ENCODE assay signal across 1 cellular context in the genomic region with DNA sequence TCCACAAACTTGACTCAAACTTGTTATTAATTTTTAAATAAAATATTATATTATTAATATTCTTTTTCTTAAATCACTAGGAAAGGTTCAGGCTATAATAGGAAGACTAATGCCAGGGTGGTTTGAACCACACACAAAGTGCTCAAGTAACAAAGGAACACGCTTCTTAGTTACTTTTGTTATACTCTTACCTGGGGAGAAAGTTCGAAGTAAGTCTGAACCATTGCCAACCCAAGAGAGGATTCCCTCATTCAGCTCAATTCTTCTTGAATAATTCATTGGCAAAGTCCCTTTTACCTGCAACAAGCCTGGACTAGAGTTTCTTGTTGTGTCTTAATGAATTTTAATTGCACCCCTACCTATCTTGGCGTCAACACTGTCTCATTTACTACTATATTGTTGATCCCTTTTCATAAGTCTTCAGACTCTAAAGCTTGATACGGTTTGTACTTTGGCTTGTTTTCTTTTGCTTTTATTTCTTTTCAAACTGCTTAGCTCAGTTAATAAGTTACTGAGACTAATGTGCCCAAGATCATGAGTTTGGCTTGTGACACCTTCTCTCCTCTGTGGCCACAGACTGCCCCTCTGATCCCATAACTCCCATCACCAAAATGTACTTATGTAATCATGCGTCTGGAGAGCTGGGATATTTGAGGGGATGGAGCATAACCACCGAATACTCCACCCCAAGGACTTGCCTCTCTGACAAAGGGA.
TF ChIP-seq lines count a peak whose summit lies in the region.

No MANE protein-coding gene starts in this region.

TF ChIP-seq in HepG2, 621 proteins besides CTCF, POLR2A, EP300 and RAD21:
- TF ChIP-seq, protein P1, sequence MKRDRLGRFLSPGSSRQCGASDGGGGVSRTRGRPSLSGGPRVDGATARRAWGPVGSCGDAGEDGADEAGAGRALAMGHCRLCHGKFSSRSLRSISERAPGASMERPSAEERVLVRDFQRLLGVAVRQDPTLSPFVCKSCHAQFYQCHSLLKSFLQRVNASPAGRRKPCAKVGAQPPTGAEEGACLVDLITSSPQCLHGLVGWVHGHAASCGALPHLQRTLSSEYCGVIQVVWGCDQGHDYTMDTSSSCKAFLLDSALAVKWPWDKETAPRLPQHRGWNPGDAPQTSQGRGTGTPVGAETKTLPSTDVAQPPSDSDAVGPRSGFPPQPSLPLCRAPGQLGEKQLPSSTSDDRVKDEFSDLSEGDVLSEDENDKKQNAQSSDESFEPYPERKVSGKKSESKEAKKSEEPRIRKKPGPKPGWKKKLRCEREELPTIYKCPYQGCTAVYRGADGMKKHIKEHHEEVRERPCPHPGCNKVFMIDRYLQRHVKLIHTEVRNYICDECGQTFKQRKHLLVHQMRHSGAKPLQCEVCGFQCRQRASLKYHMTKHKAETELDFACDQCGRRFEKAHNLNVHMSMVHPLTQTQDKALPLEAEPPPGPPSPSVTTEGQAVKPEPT (CRISPR knock-in tag; IDR thresholded peaks at IDR 0.05; ENCODE audit: low read depth), result no peak
- TF ChIP-seq, protein P2, sequence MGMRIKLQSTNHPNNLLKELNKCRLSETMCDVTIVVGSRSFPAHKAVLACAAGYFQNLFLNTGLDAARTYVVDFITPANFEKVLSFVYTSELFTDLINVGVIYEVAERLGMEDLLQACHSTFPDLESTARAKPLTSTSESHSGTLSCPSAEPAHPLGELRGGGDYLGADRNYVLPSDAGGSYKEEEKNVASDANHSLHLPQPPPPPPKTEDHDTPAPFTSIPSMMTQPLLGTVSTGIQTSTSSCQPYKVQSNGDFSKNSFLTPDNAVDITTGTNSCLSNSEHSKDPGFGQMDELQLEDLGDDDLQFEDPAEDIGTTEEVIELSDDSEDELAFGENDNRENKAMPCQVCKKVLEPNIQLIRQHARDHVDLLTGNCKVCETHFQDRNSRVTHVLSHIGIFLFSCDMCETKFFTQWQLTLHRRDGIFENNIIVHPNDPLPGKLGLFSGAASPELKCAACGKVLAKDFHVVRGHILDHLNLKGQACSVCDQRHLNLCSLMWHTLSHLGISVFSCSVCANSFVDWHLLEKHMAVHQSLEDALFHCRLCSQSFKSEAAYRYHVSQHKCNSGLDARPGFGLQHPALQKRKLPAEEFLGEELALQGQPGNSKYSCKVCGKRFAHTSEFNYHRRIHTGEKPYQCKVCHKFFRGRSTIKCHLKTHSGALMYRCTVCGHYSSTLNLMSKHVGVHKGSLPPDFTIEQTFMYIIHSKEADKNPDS (CRISPR knock-in tag; IDR thresholded peaks at IDR 0.05), result no peak
- TF ChIP-seq ZFP90 (CRISPR knock-in tag; IDR thresholded peaks at IDR 0.05; ENCODE audit: borderline replicate concordance), result no peak
- no peak for TF ChIP-seq DNMT1 (CRISPR knock-in tag; IDR thresholded peaks at IDR 0.05)
- TF ChIP-seq, protein P3, sequence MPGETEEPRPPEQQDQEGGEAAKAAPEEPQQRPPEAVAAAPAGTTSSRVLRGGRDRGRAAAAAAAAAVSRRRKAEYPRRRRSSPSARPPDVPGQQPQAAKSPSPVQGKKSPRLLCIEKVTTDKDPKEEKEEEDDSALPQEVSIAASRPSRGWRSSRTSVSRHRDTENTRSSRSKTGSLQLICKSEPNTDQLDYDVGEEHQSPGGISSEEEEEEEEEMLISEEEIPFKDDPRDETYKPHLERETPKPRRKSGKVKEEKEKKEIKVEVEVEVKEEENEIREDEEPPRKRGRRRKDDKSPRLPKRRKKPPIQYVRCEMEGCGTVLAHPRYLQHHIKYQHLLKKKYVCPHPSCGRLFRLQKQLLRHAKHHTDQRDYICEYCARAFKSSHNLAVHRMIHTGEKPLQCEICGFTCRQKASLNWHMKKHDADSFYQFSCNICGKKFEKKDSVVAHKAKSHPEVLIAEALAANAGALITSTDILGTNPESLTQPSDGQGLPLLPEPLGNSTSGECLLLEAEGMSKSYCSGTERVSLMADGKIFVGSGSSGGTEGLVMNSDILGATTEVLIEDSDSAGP (CRISPR knock-in tag; IDR thresholded peaks at IDR 0.05; ENCODE audit: borderline replicate concordance), result no peak
- TF ChIP-seq ZNF577 (CRISPR knock-in tag; IDR thresholded peaks at IDR 0.05; ENCODE audit: borderline replicate concordance, low read depth), result no peak
- TF ChIP-seq YY1 (IDR thresholded peaks at IDR 0.05; ENCODE audit: insufficient read depth, insufficient replicate concordance, low read depth, low read length), result no peak
- TF ChIP-seq RFXANK (CRISPR knock-in tag; IDR thresholded peaks at IDR 0.05), result no peak
- no peak for TF ChIP-seq ZFP62 (CRISPR knock-in tag; IDR thresholded peaks at IDR 0.05)
- no peak for TF ChIP-seq ZNF136 (CRISPR knock-in tag; IDR thresholded peaks at IDR 0.05; ENCODE audit: low read depth)
- TF ChIP-seq SSRP1 (CRISPR knock-in tag; IDR thresholded peaks at IDR 0.05), result no peak
- no peak for TF ChIP-seq ELF3 (CRISPR knock-in tag; IDR thresholded peaks at IDR 0.05)
- TF ChIP-seq, protein P4, sequence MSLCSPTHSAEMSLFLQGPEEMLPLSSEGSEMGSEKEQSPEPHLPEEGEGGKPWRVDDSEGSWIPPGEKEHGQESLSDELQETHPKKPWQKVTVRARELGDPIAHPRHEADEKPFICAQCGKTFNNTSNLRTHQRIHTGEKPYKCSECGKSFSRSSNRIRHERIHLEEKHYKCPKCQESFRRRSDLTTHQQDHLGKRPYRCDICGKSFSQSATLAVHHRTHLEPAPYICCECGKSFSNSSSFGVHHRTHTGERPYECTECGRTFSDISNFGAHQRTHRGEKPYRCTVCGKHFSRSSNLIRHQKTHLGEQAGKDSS (CRISPR knock-in tag; IDR thresholded peaks at IDR 0.05; ENCODE audit: borderline replicate concordance, low read depth), result no peak
- no peak for TF ChIP-seq ZNF253 (CRISPR knock-in tag; IDR thresholded peaks at IDR 0.05; ENCODE audit: borderline replicate concordance)
